8 cellular contexts compared by ENCODE assay signal in genomic region chr2:225690153-225690552, GRCh38.
"Had no signal": no experiment of that assay in that cellular context is flagged by ENCODE, and none has a peak within 500 bp of the region (broad histone marks: within the 10 kb centered on the region; RNA-seq: fewer than 3 reads in every experiment).

No MANE protein-coding gene starts in this region.

- H3K4me1 ChIP-seq: HAP-1 had no signal

- H3K27ac ChIP-seq: KMS-11 had no signal

- DNase-seq: H7, HFFc6, KBM-7 had no signal

- H3K9me3 ChIP-seq: HAP-1 had no signal

- ATAC-seq: GM23338, HCT116 had no signal

- H3K4me2 ChIP-seq: GM23338, KMS-11 had no signal

- FAIRE-seq: HTR-8/SVneo had no signal

- H3K4me3 ChIP-seq: GM23338, HAP-1 had no signal

- H3K36me3 ChIP-seq: HAP-1 had no signal

- H2AFZ ChIP-seq: GM23338 had no signal

- H3K9ac ChIP-seq: KMS-11 had no signal
